15 cellular contexts compared by ENCODE assay signal in the genomic region with DNA sequence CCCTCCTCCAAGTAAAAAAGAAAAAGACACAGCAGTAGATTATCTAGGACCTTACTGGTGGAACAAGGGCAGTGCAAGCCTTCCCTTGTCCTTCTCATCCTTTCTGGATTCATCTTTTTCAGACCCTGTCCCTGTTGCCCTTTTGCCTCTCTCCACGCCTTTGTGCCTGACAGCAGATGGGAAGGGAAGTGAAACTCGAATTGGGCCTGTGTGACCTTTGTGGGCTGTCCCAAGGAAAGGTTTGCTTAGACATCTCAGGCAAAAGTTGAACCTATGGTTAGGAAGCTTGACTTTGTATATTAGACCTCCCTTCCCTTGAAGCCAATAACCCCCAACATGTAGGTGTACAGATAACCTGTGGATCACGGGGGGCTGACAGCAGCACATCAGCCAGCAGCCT.
DNase-seq lines count a peak whose midpoint lies in the region; ATAC-seq lines count a peak whose summit lies in the region.
"Had no signal": no experiment of that assay in that cellular context is flagged by ENCODE, and none has a peak within 500 bp of the region (broad histone marks: within the 10 kb centered on the region; RNA-seq: fewer than 3 reads in every experiment).

No MANE protein-coding gene starts in this region.

- no CpG with 5 or more reads among the region's 3 CpGs for WGBS in neuronal stem cell (ENCODE audit: extremely low coverage in 2 of 2, insufficient read length in 2 of 2, insufficient replicate concordance in 1 of 2), 2 donors

- H3K9ac ChIP-seq in neuronal stem cell (ENCODE audit: low read depth, low read length, poor library complexity), result no peak overlapping the region

- no peak overlapping the region for H2BK15ac ChIP-seq in neuronal stem cell (ENCODE audit: low read length)

- H3K36me3 Mint-ChIP-seq in T-cell, result peaks cover 3% of the 10 kb centered on the region

- no peak overlapping the region for H2BK5ac ChIP-seq in neuronal stem cell (ENCODE audit: low read length)

- no peak overlapping the region for H3K4ac ChIP-seq in neuronal stem cell (ENCODE audit: low read length)

- no peaks in the 10 kb centered on the region for H3K9me3 Mint-ChIP-seq in T-cell
- H3K9me3 Mint-ChIP-seq: activated CD4-positive, alpha-beta memory T cell treated with anti-CD3 and anti-CD28 coated beads for 36 hours; central memory CD8-positive, alpha-beta T cell had no signal

- H3K4me3 ChIP-seq in neuronal stem cell (ENCODE audit: low read length in 2 of 2), result no peak overlapping the region
- H3K4me3 ChIP-seq: tibial artery had no signal

- H3K18ac ChIP-seq in neuronal stem cell (ENCODE audit: low read length), result peak overlapping the region; percentile 54

- no peak overlapping the region for H3K23ac ChIP-seq in neuronal stem cell (ENCODE audit: low read depth, low read length, poor library complexity)

- peaks cover 0 to 11% of the 10 kb centered on the region in 2 donors for H3K4me1 ChIP-seq in neuronal stem cell (ENCODE audit: control insufficient read depth in 2 of 2, insufficient read depth in 1 of 2, low read depth in 1 of 2, low read length in 2 of 2)

- H4K91ac ChIP-seq in neuronal stem cell (ENCODE audit: low read depth, low read length, poor library complexity), result no peak overlapping the region

- no peak overlapping the region for H2BK120ac ChIP-seq in neuronal stem cell (ENCODE audit: low read depth, low read length)

- H2BK12ac ChIP-seq in neuronal stem cell (ENCODE audit: low read length), result no peak overlapping the region

- no peaks in the 10 kb centered on the region for H3K27me3 ChIP-seq in neuronal stem cell (ENCODE audit: control insufficient read depth in 3 of 3, insufficient read depth in 3 of 3, low read depth in 1 of 3, low read length in 3 of 3)
- H3K27me3 ChIP-seq: tibial artery had no signal

- CTCF ChIA-PET in T-cell (lab: Charles Lee), result no interaction called here

- H3K4me1 Mint-ChIP-seq in T-cell, result peaks cover 4 to 23% (median 17%) of the 10 kb centered on the region in 3 donors

- POLR2A ChIA-PET in T-cell (lab: Charles Lee), result no interaction called here

- intact Hi-C loops in Right ventricle myocardium superior (cut with DNase I), result no loop called here

- H3K27ac ChIP-seq in neuronal stem cell (replicated peaks; ENCODE audit: low read length), result peak overlapping the region; percentile 45
- H3K27ac ChIP-seq: 22Rv1, epithelial cell of prostate, tibial artery had no signal

- H3K36me3 ChIP-seq in neuronal stem cell (replicated peaks in 1 of 2; ENCODE audit: control insufficient read depth in 2 of 2, insufficient read depth in 2 of 2, low read length in 2 of 2), result no peaks in the 10 kb centered on the region
- H3K36me3 ChIP-seq: tibial artery had no signal

- no peaks in the 10 kb centered on the region for H3K9me3 ChIP-seq in neuronal stem cell (replicated peaks in 1 of 2; ENCODE audit: control insufficient read depth in 2 of 2, insufficient read depth in 1 of 2, low read depth in 1 of 2, low read length in 2 of 2)
- H3K9me3 ChIP-seq: tibial artery had no signal

- H2AFZ ChIP-seq in neuronal stem cell (ENCODE audit: low read length), result no peak overlapping the region

- H3K27me3 Mint-ChIP-seq in T-cell, result no peaks in the 10 kb centered on the region
- H3K27me3 Mint-ChIP-seq: activated CD4-positive, alpha-beta memory T cell treated with anti-CD3 and anti-CD28 coated beads for 36 hours; central memory CD8-positive, alpha-beta T cell had no signal

- peak; percentile 38 for ATAC-seq in HG02678 (IDR thresholded peaks at IDR 0.05; ENCODE audit: unreplicated experiment)
- no peak for ATAC-seq in T-cell (replicated peaks in 1 of 4)
- ATAC-seq in Right ventricle myocardium superior (ENCODE audit: poor library complexity), result no peak

- no peaks in the 10 kb centered on the region for H3K79me1 ChIP-seq in neuronal stem cell (ENCODE audit: low read depth, low read length)

- no peak overlapping the region for H3K27ac Mint-ChIP-seq in T-cell
- H3K27ac Mint-ChIP-seq: activated CD4-positive, alpha-beta memory T cell treated with anti-CD3 and anti-CD28 coated beads for 36 hours had no signal

- H2AK5ac ChIP-seq in neuronal stem cell (ENCODE audit: low read depth, low read length), result no peak overlapping the region

- no peak overlapping the region for H3K4me2 ChIP-seq in neuronal stem cell (ENCODE audit: insufficient read depth, low read length, poor library complexity, severe bottlenecking)

- peak; percentile 30 for DNase-seq in SIG-M5 treated with dmso at 0.1 percent for 504 hours (lab: John Stamatoyannopoulos, UW; ENCODE audit: unreplicated experiment)
- no peak for DNase-seq in SIG-M5 (lab: John Stamatoyannopoulos, UW)
- DNase-seq in NOMO-1 treated with dmso at 0.1 percent for 144 hours (lab: John Stamatoyannopoulos, UW; ENCODE audit: unreplicated experiment), result peak; percentile 66
- DNase-seq in neuronal stem cell (ENCODE audit: low spot score), result no peak
- DNase-seq in T-cell, result no peak
- DNase-seq in Right ventricle myocardium superior, result no peak
- DNase-seq in stimulated activated CD8-positive, alpha-beta memory T cell treated with anti-CD3 and anti-CD28 coated beads, Interleukin-4, amount 100 ng/mL, for 48 hours, result no peak
- DNase-seq: activated CD4-positive, alpha-beta memory T cell treated with anti-CD3 and anti-CD28 coated beads for 36 hours; NCI-H2029; small intestine; tibial artery had no signal

- no peak overlapping the region for H3K14ac ChIP-seq in neuronal stem cell (ENCODE audit: low read length)

- no peak overlapping the region for H3K4me3 Mint-ChIP-seq in T-cell
- H3K4me3 Mint-ChIP-seq: activated CD4-positive, alpha-beta memory T cell treated with anti-CD3 and anti-CD28 coated beads for 36 hours; central memory CD8-positive, alpha-beta T cell had no signal

- no peak overlapping the region for H4K8ac ChIP-seq in neuronal stem cell (ENCODE audit: low read depth, low read length)

Comparison
In these comparisons a context has a peak if more than half of its experiments do, and no peak if none do; other contexts are left out.
1. DNase-seq: peak in SIG-M5 treated with dmso at 0.1 percent for 504 hours (single experiment) and NOMO-1 treated with dmso at 0.1 percent for 144 hours (single experiment); none in SIG-M5 (single experiment), neuronal stem cell (single experiment), T-cell (0 of 34), Right ventricle myocardium superior (single experiment) and stimulated activated CD8-positive, alpha-beta memory T cell treated with anti-CD3 and anti-CD28 coated beads, Interleukin-4, amount 100 ng/mL, for 48 hours (single experiment).